In the genomic region with DNA sequence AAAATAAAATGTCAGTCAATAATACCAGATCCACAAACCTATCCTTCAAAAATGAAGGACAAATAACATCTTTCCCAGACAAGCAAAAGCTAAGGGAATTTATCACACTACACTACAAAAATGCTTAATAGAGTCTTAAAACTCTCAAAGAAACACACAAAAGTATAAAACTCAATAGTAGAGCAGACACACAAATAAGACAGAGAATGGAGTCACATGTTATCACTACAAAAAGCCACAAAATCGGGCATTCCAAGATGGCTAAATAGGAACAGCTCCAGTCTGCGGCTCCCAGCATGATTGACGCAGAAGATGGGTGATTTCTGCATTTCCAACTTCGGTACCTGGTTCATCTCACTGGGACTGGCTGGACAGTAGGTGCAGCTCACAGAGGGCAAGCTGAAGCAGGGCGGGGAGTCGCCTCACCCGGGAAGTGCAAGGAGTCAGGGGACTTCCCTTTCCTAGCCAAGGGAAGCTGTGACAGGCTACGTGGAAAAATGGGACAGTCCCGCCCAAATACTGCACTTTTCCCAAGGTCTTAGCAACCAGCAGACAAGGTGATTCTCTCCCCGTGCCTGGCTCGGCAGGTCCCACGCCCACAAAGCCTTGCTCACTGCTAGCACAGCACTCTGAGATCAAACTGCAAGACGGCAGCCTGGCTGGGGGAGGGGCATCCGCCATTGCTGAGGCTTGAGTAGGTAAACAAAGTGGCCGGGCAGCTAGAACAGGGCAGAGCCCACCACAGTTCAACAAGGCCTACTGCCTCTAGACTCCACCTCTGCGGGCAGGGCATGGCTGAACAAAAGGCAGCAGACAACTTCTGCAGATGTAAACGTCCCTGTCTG, we compare ENCODE assay signal across 8 cellular contexts. TPM values are rescaled to one million over a fixed set of nuclear protein-coding genes. Genes with fewer than 3 reads are reported as not detected.
DNase-seq lines count a peak whose midpoint lies in the region; ATAC-seq and TF ChIP-seq lines count a peak whose summit lies in the region.

No MANE protein-coding gene starts in this region.

- H3K4me1 ChIP-seq in rectal smooth muscle tissue (ENCODE audit: control insufficient read depth, insufficient read depth, low read length) (peaks cover 4% of the 10 kb centered on the region), PC-3 (ENCODE audit: insufficient read depth, low read length) (no peaks in the 10 kb centered on the region)

- POLR2A ChIA-PET in activated CD4-positive, alpha-beta memory T cell treated with anti-CD3 and anti-CD28 coated beads for 36 hours (lab: Charles Lee) = interaction anchor here (2.3 kb wide), 1 partner anchor 52 kb away, joined by 5 read pairs; no protein-coding TSS in a partner anchor
- POLR2A ChIA-PET in PC-3 (lab: Charles Lee; ENCODE audit: unreplicated experiment) = no interaction called here

- no peaks in the 10 kb centered on the region for H4K20me1 ChIP-seq in PC-3 (ENCODE audit: low read length)

- peaks cover 19% of the 10 kb centered on the region for H3K9me3 Mint-ChIP-seq in activated CD4-positive, alpha-beta memory T cell treated with anti-CD3 and anti-CD28 coated beads for 36 hours
- H3K9me3 Mint-ChIP-seq in glutamatergic neuron (ENCODE audit: unreplicated experiment) = peaks cover 18% of the 10 kb centered on the region

- no peak for TF ChIP-seq CTCF in glutamatergic neuron (IDR thresholded peaks at IDR 0.05; ENCODE audit: partially characterized antibody, unreplicated experiment)
- no peak for TF ChIP-seq CTCF in PC-3 (conservative IDR thresholded peaks at IDR 0.05; ENCODE audit: low read depth, low read length)

- no peaks in the 10 kb centered on the region for H3K9me3 ChIP-seq in PC-3 (ENCODE audit: low read length)

- BruUV-seq in PC-3 (replicated peaks; lab: Mats Ljungman, UMichigan) = no TSS peak

- H2AFZ ChIP-seq in PC-3 (ENCODE audit: low read length) = no peak overlapping the region

- intact Hi-C loops in activated CD4-positive, alpha-beta memory T cell treated with anti-CD3 and anti-CD28 coated beads for 36 hours (cut with micrococcal nuclease) = loop anchor here (2.0 to 5.0 kb wide), 4 partner anchors 52 to 106 kb away; partner anchors contain the start of gene PCNP
- intact Hi-C loops in PC-3 (cut with micrococcal nuclease) = no loop called here

- no peak for ATAC-seq in PC-3
- ATAC-seq in HG03139 (IDR thresholded peaks at IDR 0.05; ENCODE audit: unreplicated experiment) = no peak

- H3K27me3 ChIP-seq in rectal smooth muscle tissue (ENCODE audit: control insufficient read depth, insufficient read depth, low read length) = no peaks in the 10 kb centered on the region
- no peaks in the 10 kb centered on the region for H3K27me3 ChIP-seq in PC-3 (ENCODE audit: low read length)

- H3K27ac ChIP-seq in rectal smooth muscle tissue (ENCODE audit: low read depth, low read length) = peak overlapping the region; percentile 14
- H3K27ac ChIP-seq in PC-3 (ENCODE audit: low read length) = no peak overlapping the region

- H3K4me3 Mint-ChIP-seq in activated CD4-positive, alpha-beta memory T cell treated with anti-CD3 and anti-CD28 coated beads for 36 hours = peak overlapping the region; percentile 74
- H3K4me3 Mint-ChIP-seq in glutamatergic neuron (ENCODE audit: unreplicated experiment) = peak overlapping the region; percentile 63

- peak; percentile 25 for DNase-seq in activated CD4-positive, alpha-beta T cell treated with anti-CD3 and anti-CD28 coated beads for 48 hours
- DNase-seq in activated CD4-positive, alpha-beta T cell treated with anti-CD3 and anti-CD28 coated beads, Interleukin-2, amount 50 U/mL, for 1 hour = no peak
- peak; percentile 86 for DNase-seq in activated CD4-positive, alpha-beta memory T cell treated with anti-CD3 and anti-CD28 coated beads for 36 hours
- DNase-seq in glutamatergic neuron (peak; percentile 41), PC-3 (no peak), GM19240 (ENCODE audit: insufficient read length, low spot score) (no peak)

- peak overlapping the region; percentile 84 for H3K27ac Mint-ChIP-seq in activated CD4-positive, alpha-beta memory T cell treated with anti-CD3 and anti-CD28 coated beads for 36 hours
- H3K27ac Mint-ChIP-seq in glutamatergic neuron (ENCODE audit: unreplicated experiment) = peak overlapping the region; percentile 81

- H3K4me3 ChIP-seq in rectal smooth muscle tissue (ENCODE audit: low read length) (peak overlapping the region; percentile 41), PC-3 (ENCODE audit: low read length) (no peak overlapping the region)

- H3K9me2 ChIP-seq in PC-3 (replicated peaks; ENCODE audit: low read length) = no peaks in the 10 kb centered on the region

- H3K4me1 Mint-ChIP-seq in activated CD4-positive, alpha-beta memory T cell treated with anti-CD3 and anti-CD28 coated beads for 36 hours (ENCODE audit: low read depth) = peaks cover 51% of the 10 kb centered on the region
- H3K4me1 Mint-ChIP-seq in glutamatergic neuron (ENCODE audit: low read depth, unreplicated experiment) = peaks cover 15% of the 10 kb centered on the region

- no peaks in the 10 kb centered on the region for H3K27me3 Mint-ChIP-seq in activated CD4-positive, alpha-beta memory T cell treated with anti-CD3 and anti-CD28 coated beads for 36 hours
- H3K27me3 Mint-ChIP-seq in glutamatergic neuron (ENCODE audit: unreplicated experiment) = peaks cover 3% of the 10 kb centered on the region

- H3K79me2 ChIP-seq in PC-3 (ENCODE audit: low read length) = no peaks in the 10 kb centered on the region

- CTCF ChIA-PET in activated CD4-positive, alpha-beta memory T cell treated with anti-CD3 and anti-CD28 coated beads for 36 hours (lab: Charles Lee) = interaction anchor here (1.0 to 1.7 kb wide), 3 partner anchors 12 to 397 kb away, joined by 3 read pairs; partner anchors contain the start of gene PCNP
- CTCF ChIA-PET in PC-3 (lab: Charles Lee) = no interaction called here

- H3K9ac ChIP-seq in rectal smooth muscle tissue (ENCODE audit: low read length) (no peak overlapping the region), PC-3 (ENCODE audit: low read length) (no peak overlapping the region)

- no peak overlapping the region for H3K4me2 ChIP-seq in PC-3 (ENCODE audit: low read length)

- H3K36me3 ChIP-seq in rectal smooth muscle tissue (ENCODE audit: control insufficient read depth, insufficient read depth, low read length) (no peaks in the 10 kb centered on the region), PC-3 (ENCODE audit: low read depth, low read length) (no peaks in the 10 kb centered on the region)

- H3F3A ChIP-seq in PC-3 (ENCODE audit: low read length, unreplicated experiment) = no peaks in the 10 kb centered on the region

- H3K36me3 Mint-ChIP-seq in activated CD4-positive, alpha-beta memory T cell treated with anti-CD3 and anti-CD28 coated beads for 36 hours = peaks cover 13% of the 10 kb centered on the region
- peaks cover 26% of the 10 kb centered on the region for H3K36me3 Mint-ChIP-seq in glutamatergic neuron (ENCODE audit: unreplicated experiment)

RNA-seq across cellular contexts. Expression of gene SENP7, which starts 46.3 kb away (rescaled TPM):
- 10 to 100 TPM; 15.8 to 18.4 TPM for total RNA-seq in activated CD4-positive, alpha-beta memory T cell treated with anti-CD3 and anti-CD28 coated beads for 36 hours
- total RNA-seq in glutamatergic neuron (ENCODE audit: unreplicated experiment) = 112 TPM
- total RNA-seq in PC-3 (2014; rRNA removed) = 4.8 and 5.4 TPM in 2 replicates

Comparison
In these comparisons a context has a peak if more than half of its experiments do, and no peak if none do; other contexts are left out.
1. DNase-seq: peak in activated CD4-positive, alpha-beta T cell treated with anti-CD3 and anti-CD28 coated beads for 48 hours (single experiment), activated CD4-positive, alpha-beta memory T cell treated with anti-CD3 and anti-CD28 coated beads for 36 hours (single experiment) and glutamatergic neuron (single experiment); none in activated CD4-positive, alpha-beta T cell treated with anti-CD3 and anti-CD28 coated beads, Interleukin-2, amount 50 U/mL, for 1 hour (single experiment), PC-3 (single experiment) and GM19240 (single experiment).